ENCODE assay signal across 8 cellular contexts in genomic region chr5:82259172-82259800, GRCh38. TPM values are rescaled to one million over a fixed set of nuclear protein-coding genes. Genes with fewer than 3 reads are reported as not detected.
DNase-seq lines count a peak whose midpoint lies in the region; ATAC-seq and TF ChIP-seq lines count a peak whose summit lies in the region.

No MANE protein-coding gene starts in this region.

- H3K4me1 Mint-ChIP-seq in chondrocyte (ENCODE audit: low read depth) (peaks cover 16% of the 10 kb centered on the region), osteocyte (ENCODE audit: unreplicated experiment) (peaks cover 12% of the 10 kb centered on the region)

- H3K36me3 Mint-ChIP-seq in chondrocyte (ENCODE audit: low read depth), result no peaks in the 10 kb centered on the region
- no peaks in the 10 kb centered on the region for H3K36me3 Mint-ChIP-seq in osteocyte (ENCODE audit: unreplicated experiment)

- H3K4me3 ChIP-seq in GM12875 (ENCODE audit: low read depth, low read length), result no peak overlapping the region

- H3K27me3 Mint-ChIP-seq in chondrocyte (ENCODE audit: low read depth) (no peaks in the 10 kb centered on the region), osteocyte (ENCODE audit: unreplicated experiment) (no peaks in the 10 kb centered on the region)

- ATAC-seq in HG02981 (IDR thresholded peaks at IDR 0.05; ENCODE audit: unreplicated experiment) (no peak), GM18868 (IDR thresholded peaks at IDR 0.05; ENCODE audit: unreplicated experiment) (no peak), GM21367 (IDR thresholded peaks at IDR 0.05; ENCODE audit: unreplicated experiment) (no peak)

- peak; percentile 34 for DNase-seq in NCI-H2227 treated with DMSO at 0.1 percent for 48 hours (lab: John Stamatoyannopoulos, UW)
- DNase-seq in chondrocyte (ENCODE audit: low spot score), result no peak
- no peak for DNase-seq in osteocyte (ENCODE audit: extremely low spot score, unreplicated experiment)
- DNase-seq in NCI-H345 treated with DMSO at 0.1 percent for 48 hours (lab: John Stamatoyannopoulos, UW; ENCODE audit: unreplicated experiment), result no peak

- H3K4me3 Mint-ChIP-seq in chondrocyte (ENCODE audit: unreplicated experiment) (no peak overlapping the region), osteocyte (ENCODE audit: unreplicated experiment) (no peak overlapping the region)

- H3K27ac Mint-ChIP-seq in chondrocyte (ENCODE audit: unreplicated experiment) (no peak overlapping the region), osteocyte (ENCODE audit: unreplicated experiment) (no peak overlapping the region)

- H3K9me3 Mint-ChIP-seq in chondrocyte (ENCODE audit: low read depth), result no peaks in the 10 kb centered on the region
- no peaks in the 10 kb centered on the region for H3K9me3 Mint-ChIP-seq in osteocyte (ENCODE audit: unreplicated experiment)

- TF ChIP-seq CTCF in GM12875 (IDR thresholded peaks at IDR 0.05; ENCODE audit: borderline replicate concordance, insufficient read depth, low read depth, low read length) (peak; percentile 26; the same call in 1 of the 2 replicates), chondrocyte (IDR thresholded peaks at IDR 0.05) (peak; percentile 85), osteocyte (IDR thresholded peaks at IDR 0.05) (peak; percentile 66)

RNA-seq across cellular contexts. Expression of gene RPS23, which starts 18.9 kb away (rescaled TPM):
- total RNA-seq in chondrocyte, result 1,222 to 1,372 TPM (median 1,262 TPM) in 3 replicates
- total RNA-seq in osteocyte, result 1,698 and 1,751 TPM in 2 replicates

Comparison
In these comparisons a context has a peak if more than half of its experiments do, and no peak if none do; other contexts are left out.
1. CTCF ChIP-seq: peak in every context shown above with its lines; median percentile 85 in chondrocyte; 66 in osteocyte; 26 in GM12875.